ENCODE assay signal across 7 cellular contexts in the genomic region with DNA sequence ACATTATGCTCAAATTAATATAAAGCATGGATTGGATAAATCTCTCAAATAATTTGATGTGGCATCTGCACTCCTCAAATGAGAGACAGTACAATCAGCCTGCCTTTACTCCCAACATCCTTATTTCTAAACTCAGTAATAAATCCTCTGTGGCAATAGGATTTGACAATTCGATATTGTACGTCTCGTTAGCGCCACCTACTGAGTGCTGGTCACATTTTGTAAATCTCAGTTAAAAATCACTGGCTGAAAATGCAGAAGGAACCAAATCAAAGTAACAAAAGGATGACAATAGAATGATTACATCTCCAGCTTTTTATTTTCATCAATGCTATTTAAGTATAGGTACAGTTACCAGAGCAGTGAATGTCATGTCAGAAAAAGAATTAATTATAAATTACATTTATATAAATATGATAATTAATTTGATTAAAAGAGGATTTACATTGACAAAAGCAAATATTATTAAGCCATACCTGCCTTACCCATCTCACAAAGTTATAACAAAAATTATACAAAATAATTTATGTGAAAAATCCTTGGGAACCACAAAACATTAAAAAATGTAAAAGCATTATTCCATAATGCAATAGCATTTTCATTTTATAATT. TPM values are rescaled to one million over a fixed set of nuclear protein-coding genes. Genes with fewer than 3 reads are reported as not detected.
DNase-seq lines count a peak whose midpoint lies in the region; ATAC-seq and TF ChIP-seq lines count a peak whose summit lies in the region.

No MANE protein-coding gene starts in this region.

- peak; percentile 64 for TF ChIP-seq CTCF in GM12874 (IDR thresholded peaks at IDR 0.05; ENCODE audit: insufficient read depth, low read depth, low read length)
- TF ChIP-seq CTCF in HL-60 (IDR thresholded peaks at IDR 0.05; ENCODE audit: insufficient read depth, low read length) = peak; percentile 36
- peak; percentile 88 for TF ChIP-seq CTCF in epithelial cell of proximal tubule (conservative IDR thresholded peaks at IDR 0.05; ENCODE audit: low read depth, low read length)

- H3K27ac ChIP-seq in HL-60 (replicated peaks) = no peak overlapping the region
- no peak overlapping the region for H3K27ac ChIP-seq in naive thymus-derived CD4-positive, alpha-beta T cell (ENCODE audit: low read depth, low read length)

- H3K36me3 Mint-ChIP-seq in naive thymus-derived CD4-positive, alpha-beta T cell = no peaks in the 10 kb centered on the region
- H3K36me3 Mint-ChIP-seq in stimulated activated naive B cell treated with anti-CD40 and anti-IgM and Interleukin-4, amounts not matched to agents 10 μg/mL and 1 μg/mL and 100 μg/mL, for 72 hours = no peaks in the 10 kb centered on the region

- H3K36me3 ChIP-seq in naive thymus-derived CD4-positive, alpha-beta T cell (ENCODE audit: control insufficient read depth in 2 of 3, insufficient read depth in 3 of 3, low read length in 3 of 3) = no peaks in the 10 kb centered on the region

- no peaks in the 10 kb centered on the region for H3K9me3 ChIP-seq in naive thymus-derived CD4-positive, alpha-beta T cell (ENCODE audit: control insufficient read depth in 2 of 3, low read length in 3 of 3)

- H3K4me3 Mint-ChIP-seq in naive thymus-derived CD4-positive, alpha-beta T cell = no peak overlapping the region
- H3K4me3 Mint-ChIP-seq in stimulated activated naive B cell treated with anti-CD40 and anti-IgM and Interleukin-4, amounts not matched to agents 10 μg/mL and 1 μg/mL and 100 μg/mL, for 72 hours = no peak overlapping the region

- H3K27me3 ChIP-seq in HL-60 (ENCODE audit: insufficient read depth, poor library complexity, severe bottlenecking) = peaks cover 2% of the 10 kb centered on the region
- no peaks in the 10 kb centered on the region for H3K27me3 ChIP-seq in naive thymus-derived CD4-positive, alpha-beta T cell (ENCODE audit: control insufficient read depth in 2 of 2, insufficient read depth in 2 of 2, low read length in 2 of 2)

- H3K4me3 ChIP-seq in HL-60 (replicated peaks; ENCODE audit: insufficient read depth, low read length) = no peak overlapping the region
- H3K4me3 ChIP-seq in epithelial cell of proximal tubule (ENCODE audit: low read depth, low read length) = no peak overlapping the region
- no peak overlapping the region for H3K4me3 ChIP-seq in naive thymus-derived CD4-positive, alpha-beta T cell (ENCODE audit: low read length)

- no peaks in the 10 kb centered on the region for H3K4me1 ChIP-seq in naive thymus-derived CD4-positive, alpha-beta T cell (ENCODE audit: control insufficient read depth in 2 of 2, insufficient read depth in 2 of 2, low read length in 2 of 2)

- H3K4me1 Mint-ChIP-seq in naive thymus-derived CD4-positive, alpha-beta T cell = no peaks in the 10 kb centered on the region
- H3K4me1 Mint-ChIP-seq in stimulated activated naive B cell treated with anti-CD40 and anti-IgM and Interleukin-4, amounts not matched to agents 10 μg/mL and 1 μg/mL and 100 μg/mL, for 72 hours = no peaks in the 10 kb centered on the region

- H3K27me3 Mint-ChIP-seq in naive thymus-derived CD4-positive, alpha-beta T cell = peaks cover 0 to 11% (median 6%) of the 10 kb centered on the region in 5 donors
- H3K27me3 Mint-ChIP-seq in stimulated activated naive B cell treated with anti-CD40 and anti-IgM and Interleukin-4, amounts not matched to agents 10 μg/mL and 1 μg/mL and 100 μg/mL, for 72 hours = peaks cover 6 to 8% of the 10 kb centered on the region in 2 donors

- H3K9me3 Mint-ChIP-seq in naive thymus-derived CD4-positive, alpha-beta T cell = no peaks in the 10 kb centered on the region
- H3K9me3 Mint-ChIP-seq in stimulated activated naive B cell treated with anti-CD40 and anti-IgM and Interleukin-4, amounts not matched to agents 10 μg/mL and 1 μg/mL and 100 μg/mL, for 72 hours = no peaks in the 10 kb centered on the region

- ATAC-seq in naive thymus-derived CD4-positive, alpha-beta T cell = peak; percentile 61
- ATAC-seq in stimulated activated naive B cell treated with anti-CD40 and anti-IgM and Interleukin-4, amounts not matched to agents 10 μg/mL and 1 μg/mL and 100 μg/mL, for 72 hours (replicated peaks) = no peak

- CTCF ChIA-PET in naive thymus-derived CD4-positive, alpha-beta T cell (lab: Charles Lee) = interaction anchor here (1.2 kb wide), 1 partner anchor 9 kb away, joined by 5 read pairs; no protein-coding TSS in a partner anchor

- H3K27ac Mint-ChIP-seq in naive thymus-derived CD4-positive, alpha-beta T cell = no peak overlapping the region
- H3K27ac Mint-ChIP-seq in stimulated activated naive B cell treated with anti-CD40 and anti-IgM and Interleukin-4, amounts not matched to agents 10 μg/mL and 1 μg/mL and 100 μg/mL, for 72 hours = no peak overlapping the region

- peak in 1 of 2 experiments; percentile 82 for DNase-seq in HL-60 (ENCODE audit: low read depth in 1 of 2, low spot score in 1 of 2)
- DNase-seq in NOMO-1 (lab: John Stamatoyannopoulos, UW; ENCODE audit: unreplicated experiment in 2 of 2) = peak; percentile 41 to 65
- DNase-seq in activated CD8-positive, alpha-beta memory T cell treated with anti-CD3 and anti-CD28 coated beads, Interleukin-2, amount 50 U/mL, for 1 hour (ENCODE audit: extremely low read depth) = peak; percentile 42
- peak; percentile 18 for DNase-seq in epithelial cell of proximal tubule (ENCODE audit: low read depth)
- peak; percentile 10 to 45 (median 37) for DNase-seq in naive thymus-derived CD4-positive, alpha-beta T cell
- peak; percentile 26 for DNase-seq in stimulated activated naive B cell treated with anti-CD40 and anti-IgM and Interleukin-4, amounts not matched to agents 10 μg/mL and 1 μg/mL and 100 μg/mL, for 72 hours

- intact Hi-C loops in naive thymus-derived CD4-positive, alpha-beta T cell (cut with micrococcal nuclease) = loop anchor here (1.0 to 5.0 kb wide), 6 partner anchors 123 to 803 kb away; no protein-coding TSS in a partner anchor

- POLR2A ChIA-PET in naive thymus-derived CD4-positive, alpha-beta T cell (lab: Charles Lee) = no interaction called here

RNA-seq across cellular contexts. Expression of a gene that starts 20.2 kb away (rescaled TPM):
- not detected in 2 replicates for total RNA-seq in epithelial cell of proximal tubule
- not detected for total RNA-seq in naive thymus-derived CD4-positive, alpha-beta T cell
- polyA plus RNA-seq in naive thymus-derived CD4-positive, alpha-beta T cell = not detected

RNA-seq across cellular contexts. Expression of a gene that starts 34.4 kb away (rescaled TPM):
- not detected in 2 replicates for total RNA-seq in epithelial cell of proximal tubule
- total RNA-seq in naive thymus-derived CD4-positive, alpha-beta T cell = not detected
- polyA plus RNA-seq in naive thymus-derived CD4-positive, alpha-beta T cell = not detected

RNA-seq across cellular contexts. Expression of a gene that starts 34.5 kb away (rescaled TPM):
- 48.2 and 65.7 TPM in 2 replicates for total RNA-seq in epithelial cell of proximal tubule
- 10 to 100 TPM; 13.6 to 41.3 (median 32.6) TPM for total RNA-seq in naive thymus-derived CD4-positive, alpha-beta T cell
- polyA plus RNA-seq in naive thymus-derived CD4-positive, alpha-beta T cell = 10 to 100 TPM; 63.4 to 97.2 TPM

Comparison
In these comparisons a context has a peak if more than half of its experiments do, and no peak if none do; other contexts are left out.
1. CTCF ChIP-seq: peak in every context shown above with its lines; median percentile 88 in epithelial cell of proximal tubule; 64 in GM12874; 36 in HL-60.